11 cellular contexts compared by ENCODE assay signal in genomic region chr17:6507535-6507934, GRCh38. TPM values are rescaled to one million over a fixed set of nuclear protein-coding genes. Genes with fewer than 3 reads are reported as not detected.
DNase-seq lines count a peak whose midpoint lies in the region; ATAC-seq and TF ChIP-seq lines count a peak whose summit lies in the region.
"Had no signal": no experiment of that assay in that cellular context is flagged by ENCODE, and none has a peak within 500 bp of the region (broad histone marks: within the 10 kb centered on the region; RNA-seq: fewer than 3 reads in every experiment).

No MANE protein-coding gene starts in this region.

- peak overlapping the region; percentile 38 for H3K4me3 Mint-ChIP-seq in MCF 10A (ENCODE audit: unreplicated experiment)
- H3K4me3 Mint-ChIP-seq: naive B cell had no signal

- H3K36me3 ChIP-seq in breast epithelium, result no peaks in the 10 kb centered on the region
- H3K36me3 ChIP-seq in upper lobe of right lung, result no peaks in the 10 kb centered on the region

- CTCF ChIA-PET in MCF 10A (lab: Yijun Ruan, JAX), result interaction anchor here (0.6 to 1.2 kb wide), 5 partner anchors 12 to 100 kb away, joined by 3 to 5 read pairs (median 3); no protein-coding TSS in a partner anchor

- no peaks in the 10 kb centered on the region for H3K27me3 Mint-ChIP-seq in MCF 10A (ENCODE audit: insufficient read depth, unreplicated experiment)

- H3K4me1 ChIP-seq in breast epithelium (no peaks in the 10 kb centered on the region), upper lobe of right lung (peaks cover 9% of the 10 kb centered on the region)

- H3K27me3 ChIP-seq in breast epithelium (no peaks in the 10 kb centered on the region), upper lobe of right lung (no peaks in the 10 kb centered on the region)

- peak; percentile 95 for DNase-seq in MCF 10A (ENCODE audit: unreplicated experiment)
- DNase-seq in breast epithelium (ENCODE audit: low spot score in 2 of 2), result no peak
- peak; percentile 79 for DNase-seq in astrocyte of the hippocampus (ENCODE audit: low read depth, low spot score)
- peak; percentile 61 for DNase-seq in islet precursor cell
- peak; percentile 33 for DNase-seq in upper lobe of right lung
- no peak for DNase-seq in stimulated activated CD4-positive, alpha-beta T cell treated with anti-CD3 and anti-CD28 coated beads, Interleukin-15, amount 100 ng/mL, for 24 hours
- DNase-seq: naive B cell had no signal

- intact Hi-C loops in MCF 10A (cut with micrococcal nuclease), result loop anchor here (1.0 kb wide), 3 partner anchors 17 to 48 kb away; no protein-coding TSS in a partner anchor
- intact Hi-C loops in breast epithelium (cut with DNase I; ENCODE audit: low total_unique reads), result no loop called here
- intact Hi-C loops in upper lobe of right lung (cut with DNase I), result no loop called here

- POLR2A ChIA-PET in MCF 10A (lab: Yijun Ruan, JAX), result interaction anchor here (0.6 to 4.0 kb wide), 15 partner anchors 10 to 925 kb away, joined by 3 to 45 read pairs (median 5); partner anchors contain the start of genes DVL2, KIAA0753 and TXNDC17

- H3K27ac ChIP-seq in breast epithelium (no peak overlapping the region), upper lobe of right lung (no peak overlapping the region)

- H3K36me3 Mint-ChIP-seq in MCF 10A (ENCODE audit: insufficient read depth, unreplicated experiment), result no peaks in the 10 kb centered on the region
- H3K36me3 Mint-ChIP-seq: naive B cell had no signal

- TF ChIP-seq CTCF in MCF 10A (IDR thresholded peaks at IDR 0.05; ENCODE audit: unreplicated experiment) (no peak), breast epithelium (IDR thresholded peaks at IDR 0.05) (no peak), upper lobe of right lung (IDR thresholded peaks at IDR 0.05) (no peak)

- no TSS peak for BruUV-seq in MCF 10A (replicated peaks; lab: Mats Ljungman, UMichigan)

- TF ChIP-seq POLR2A in breast epithelium (IDR thresholded peaks at IDR 0.05), result no peak

- no peaks in the 10 kb centered on the region for H3K9me3 Mint-ChIP-seq in MCF 10A (ENCODE audit: unreplicated experiment)
- H3K9me3 Mint-ChIP-seq: activated T-helper 2 cell treated with anti-CD3 and anti-CD28 coated beads, Interferon-gamma antibody, Interleukin-2, Interleukin-4, amounts not matched to agents 10 μg/mL and 5 μg/mL and 100 μg/mL, durations not matched to agents 14 hours and 24 hours and 36 hours; naive B cell had no signal

- peak overlapping the region; percentile 90 for H3K27ac Mint-ChIP-seq in MCF 10A (ENCODE audit: low read depth, unreplicated experiment)
- H3K27ac Mint-ChIP-seq: activated T-helper 2 cell treated with anti-CD3 and anti-CD28 coated beads, Interferon-gamma antibody, Interleukin-2, Interleukin-4, amounts not matched to agents 10 μg/mL and 5 μg/mL and 100 μg/mL, durations not matched to agents 14 hours and 24 hours and 36 hours; naive B cell had no signal

- H3K4me3 ChIP-seq in breast epithelium (no peak overlapping the region), upper lobe of right lung (no peak overlapping the region)
- H3K4me3 ChIP-seq: GM12878 had no signal

- no peaks in the 10 kb centered on the region for H3K9me3 ChIP-seq in breast epithelium
- H3K9me3 ChIP-seq in upper lobe of right lung, result no peaks in the 10 kb centered on the region

- ATAC-seq in upper lobe of right lung (peak; percentile 45), GM18907 (IDR thresholded peaks at IDR 0.05; ENCODE audit: unreplicated experiment) (no peak), HG03025 (IDR thresholded peaks at IDR 0.05; ENCODE audit: low FRiP score, unreplicated experiment) (no peak)
- ATAC-seq: GM12878 had no signal

- H3K4me1 Mint-ChIP-seq in MCF 10A (ENCODE audit: insufficient read depth, unreplicated experiment), result peaks cover 32% of the 10 kb centered on the region

RNA-seq across cellular contexts. Expression of gene PITPNM3, which starts 48.8 kb away (rescaled TPM):
- 22.8 and 30.6 TPM in 2 replicates for total RNA-seq in MCF 10A (2022)
- total RNA-seq in breast epithelium, result 1 to 10 TPM; 1.6 to 1.8 (median 1.6) TPM
- total RNA-seq in upper lobe of right lung, result 15.6 TPM

Comparison
In these comparisons a context has a peak if more than half of its experiments do, and no peak if none do; other contexts are left out.
1. DNase-seq: peak in MCF 10A (single experiment), astrocyte of the hippocampus (single experiment), islet precursor cell (single experiment) and upper lobe of right lung (single experiment); none in breast epithelium (0 of 2) and stimulated activated CD4-positive, alpha-beta T cell treated with anti-CD3 and anti-CD28 coated beads, Interleukin-15, amount 100 ng/mL, for 24 hours (single experiment).